In genomic region chr6:46350714-46351113, GRCh38 we compare ENCODE assay signal across 19 cellular contexts.
"Had no signal": no experiment of that assay in that cellular context is flagged by ENCODE, and none has a peak within 500 bp of the region (broad histone marks: within the 10 kb centered on the region; RNA-seq: fewer than 3 reads in every experiment).

No MANE protein-coding gene starts in this region.

- H3K4me3 ChIP-seq: SJSA1, SK-N-MC had no signal

- H3K27ac ChIP-seq: SJSA1, SK-N-MC had no signal

- H3K4me1 ChIP-seq: SJSA1 had no signal

- DNase-seq: KBM-7, MV-4-11, NCI-H1048, NCI-H1105, NCI-H1417, NCI-H1436 treated with DMSO at 0.1 percent for 48 hours, NCI-H1694, NCI-H187 treated with DMSO at 0.1 percent for 48 hours, NCI-H2029 treated with DMSO at 0.1 percent for 48 hours, NCI-H2171 treated with DMSO at 0.1 percent for 48 hours, NCI-H226, NCI-H446, NCI-H510A, NCI-H524 treated with DMSO at 0.1 percent for 48 hours, NCI-H774, RPMI8226, SIG-M5 had no signal

- H3K36me3 ChIP-seq: SJSA1 had no signal

- H3K27me3 ChIP-seq: SJSA1 had no signal

- H3K9me3 ChIP-seq: SJSA1 had no signal
